In the genomic region with DNA sequence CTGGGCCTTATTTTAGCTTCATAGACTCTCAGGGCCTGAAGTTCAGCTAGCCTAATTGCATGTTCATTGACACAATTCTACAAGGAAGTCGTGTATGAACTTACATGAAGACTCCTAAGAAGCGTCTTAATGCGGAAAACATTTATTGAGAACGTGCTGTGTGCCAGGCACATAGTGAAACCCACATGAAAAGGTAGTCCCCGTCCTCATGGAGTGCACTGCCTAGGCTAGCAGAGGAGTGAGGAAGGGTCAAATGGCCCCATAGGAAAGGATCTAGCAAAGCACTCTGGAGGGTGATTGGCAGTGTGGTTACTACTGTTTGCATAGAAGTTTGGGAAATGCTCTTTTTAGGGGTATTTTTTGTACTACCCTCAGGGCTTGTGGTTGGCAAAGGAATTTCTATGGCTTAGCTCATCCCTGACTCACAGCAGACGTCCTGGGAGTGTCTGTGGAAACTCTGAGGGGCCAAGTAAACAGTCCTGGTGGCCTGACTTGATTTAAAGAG, we compare ENCODE assay signal across 8 cellular contexts. TPM values are rescaled to one million over a fixed set of nuclear protein-coding genes. Genes with fewer than 3 reads are reported as not detected.
DNase-seq lines count a peak whose midpoint lies in the region; ATAC-seq, FAIRE-seq and TF ChIP-seq lines count a peak whose summit lies in the region.

No MANE protein-coding gene starts in this region.

- intact Hi-C loops in pancreas (cut with DNase I): no loop called here

- 77 to 81% methylated on average over 6 of the region's 6 CpGs for WGBS in pancreas, 2 donors

- no peaks in the 10 kb centered on the region for H3K9me3 ChIP-seq in pancreas

- no peak for FAIRE-seq in pancreas (lab: Jason Lieb, UNC)

- H3K4me1 ChIP-seq in pancreas: peaks cover 11 to 33% (median 20%) of the 10 kb centered on the region in 3 donors

- no peak for TF ChIP-seq CTCF in GM12864 (IDR thresholded peaks at IDR 0.05; ENCODE audit: low read depth, low read length, missing control alignments)
- no peak for TF ChIP-seq CTCF in epithelial cell of esophagus (IDR thresholded peaks at IDR 0.05; ENCODE audit: insufficient read depth, low read depth, low read length, missing control alignments)
- TF ChIP-seq CTCF in pancreas (IDR thresholded peaks at IDR 0.05): no peak

- H3K27me3 ChIP-seq in pancreas: no peaks in the 10 kb centered on the region

- in situ Hi-C loops in SK-MEL-5 (cut with HindIII; ENCODE audit: low pct_unique_long_range_greater_than_20kb, low sequenced_read_pairs): no loop called here

- H3K27ac ChIP-seq in pancreas: peak overlapping the region in 3 of 4 donors; percentile 60 to 92 (median 92)

- DNase-seq in GM12864 (ENCODE audit: low read depth) (no peak), SK-MEL-5 (ENCODE audit: low read depth, low spot score) (peak; percentile 68), epithelial cell of esophagus (ENCODE audit: low read depth) (peak; percentile 94), pancreas (no peak), NCI-H2029 treated with DMSO at 0.1 percent for 48 hours (lab: John Stamatoyannopoulos, UW) (no peak), UCSD-AML1 (lab: John Stamatoyannopoulos, UW; ENCODE audit: unreplicated experiment) (no peak), NCI-H524 treated with DMSO at 0.1 percent for 48 hours (lab: John Stamatoyannopoulos, UW) (no peak)

- no peaks in the 10 kb centered on the region for H3K36me3 ChIP-seq in pancreas

- H3K4me3 ChIP-seq in GM12864 (ENCODE audit: low read depth, low read length) (peak overlapping the region; percentile 58; the same call in 1 of the 2 replicates), epithelial cell of esophagus (ENCODE audit: low read length) (peak overlapping the region; percentile 42), pancreas (peak overlapping the region in 1 of 4 donors; percentile 89)

- no peak for ATAC-seq in pancreas
- no peak for ATAC-seq in HG02981 (IDR thresholded peaks at IDR 0.05; ENCODE audit: unreplicated experiment)

RNA-seq across cellular contexts. Expression of a gene that starts 0.9 kb away (rescaled TPM):
- total RNA-seq in SK-MEL-5 (2014; rRNA removed; shearing (Covaris generic)): 67.0 and 83.3 TPM in 2 replicates
- polyA plus RNA-seq in SK-MEL-5 (2015; cell fraction: cytosol; rRNA removed): 122 and 127 TPM in 2 replicates
- polyA plus RNA-seq in SK-MEL-5 (2015; cell fraction: nucleus; rRNA removed): 95.1 and 98.2 TPM in 2 replicates
- total RNA-seq in pancreas: 10 to 100 TPM; 27.6 to 57.3 (median 36.8) TPM
- 10 to 100 TPM; 16.2 to 61.9 TPM for polyA plus RNA-seq in pancreas

RNA-seq across cellular contexts. Expression of a gene that starts 50.1 kb away (rescaled TPM):
- total RNA-seq in SK-MEL-5 (2014; rRNA removed; shearing (Covaris generic)): 27.2 and 35.2 TPM in 2 replicates
- polyA plus RNA-seq in SK-MEL-5 (2015; cell fraction: cytosol; rRNA removed): 132 and 136 TPM in 2 replicates
- polyA plus RNA-seq in SK-MEL-5 (2015; cell fraction: nucleus; rRNA removed): 49.0 and 75.6 TPM in 2 replicates
- 10 to 100 TPM; 13.9 to 56.0 (median 18.0) TPM for total RNA-seq in pancreas
- polyA plus RNA-seq in pancreas: 10 to 100 TPM; 26.4 to 30.4 TPM

Comparison
In these comparisons a context has a peak if more than half of its experiments do, and no peak if none do; other contexts are left out.
1. DNase-seq: peak in SK-MEL-5 (single experiment) and epithelial cell of esophagus (single experiment); none in GM12864 (single experiment), pancreas (0 of 6), NCI-H2029 treated with DMSO at 0.1 percent for 48 hours (single experiment), UCSD-AML1 (single experiment) and NCI-H524 treated with DMSO at 0.1 percent for 48 hours (single experiment).